1 cellular context compared by ENCODE assay signal in the genomic region with DNA sequence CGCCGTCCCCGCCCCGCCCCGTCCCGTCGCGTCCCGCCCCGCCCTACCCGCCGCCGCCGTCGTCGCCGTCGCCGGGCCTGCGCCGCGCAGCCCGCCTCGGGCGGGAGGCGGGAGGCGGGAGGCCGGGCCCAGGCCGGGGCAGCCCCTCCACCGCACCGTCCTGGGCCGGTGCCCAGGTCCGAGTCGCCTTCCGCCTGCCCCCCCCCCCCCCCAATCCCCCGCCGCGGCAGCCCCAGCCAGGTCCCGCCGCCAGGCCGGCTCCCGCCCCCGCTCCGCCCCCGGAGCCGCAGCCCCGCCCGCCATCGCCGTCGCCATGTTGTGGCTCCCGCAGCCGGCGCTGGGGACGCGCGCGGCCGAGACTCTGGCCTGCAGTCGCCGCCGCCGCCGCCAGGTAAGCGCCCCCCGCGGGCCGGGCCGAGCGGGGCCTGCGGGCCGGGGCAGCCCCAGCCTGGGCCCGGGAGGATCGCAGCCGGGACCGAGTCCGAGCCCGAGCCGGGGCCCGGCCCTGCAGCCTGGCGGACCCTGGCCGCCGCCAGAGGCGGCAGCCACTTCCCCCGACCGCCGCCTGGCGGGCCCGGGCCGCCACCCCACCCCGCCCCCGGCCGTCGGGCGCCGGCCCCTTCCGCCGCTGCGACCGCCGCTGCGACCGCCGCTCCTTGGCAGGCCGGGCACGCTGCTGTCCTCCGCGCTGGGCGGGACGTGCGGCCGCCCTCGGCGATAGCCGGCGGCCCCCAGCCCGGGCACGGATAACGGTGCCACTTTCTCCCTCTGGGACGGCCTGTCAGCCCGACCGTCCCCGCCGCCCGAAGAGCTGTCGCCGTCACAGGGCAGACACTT.
TF ChIP-seq lines count a peak whose summit lies in the region.

A gene with protein sequence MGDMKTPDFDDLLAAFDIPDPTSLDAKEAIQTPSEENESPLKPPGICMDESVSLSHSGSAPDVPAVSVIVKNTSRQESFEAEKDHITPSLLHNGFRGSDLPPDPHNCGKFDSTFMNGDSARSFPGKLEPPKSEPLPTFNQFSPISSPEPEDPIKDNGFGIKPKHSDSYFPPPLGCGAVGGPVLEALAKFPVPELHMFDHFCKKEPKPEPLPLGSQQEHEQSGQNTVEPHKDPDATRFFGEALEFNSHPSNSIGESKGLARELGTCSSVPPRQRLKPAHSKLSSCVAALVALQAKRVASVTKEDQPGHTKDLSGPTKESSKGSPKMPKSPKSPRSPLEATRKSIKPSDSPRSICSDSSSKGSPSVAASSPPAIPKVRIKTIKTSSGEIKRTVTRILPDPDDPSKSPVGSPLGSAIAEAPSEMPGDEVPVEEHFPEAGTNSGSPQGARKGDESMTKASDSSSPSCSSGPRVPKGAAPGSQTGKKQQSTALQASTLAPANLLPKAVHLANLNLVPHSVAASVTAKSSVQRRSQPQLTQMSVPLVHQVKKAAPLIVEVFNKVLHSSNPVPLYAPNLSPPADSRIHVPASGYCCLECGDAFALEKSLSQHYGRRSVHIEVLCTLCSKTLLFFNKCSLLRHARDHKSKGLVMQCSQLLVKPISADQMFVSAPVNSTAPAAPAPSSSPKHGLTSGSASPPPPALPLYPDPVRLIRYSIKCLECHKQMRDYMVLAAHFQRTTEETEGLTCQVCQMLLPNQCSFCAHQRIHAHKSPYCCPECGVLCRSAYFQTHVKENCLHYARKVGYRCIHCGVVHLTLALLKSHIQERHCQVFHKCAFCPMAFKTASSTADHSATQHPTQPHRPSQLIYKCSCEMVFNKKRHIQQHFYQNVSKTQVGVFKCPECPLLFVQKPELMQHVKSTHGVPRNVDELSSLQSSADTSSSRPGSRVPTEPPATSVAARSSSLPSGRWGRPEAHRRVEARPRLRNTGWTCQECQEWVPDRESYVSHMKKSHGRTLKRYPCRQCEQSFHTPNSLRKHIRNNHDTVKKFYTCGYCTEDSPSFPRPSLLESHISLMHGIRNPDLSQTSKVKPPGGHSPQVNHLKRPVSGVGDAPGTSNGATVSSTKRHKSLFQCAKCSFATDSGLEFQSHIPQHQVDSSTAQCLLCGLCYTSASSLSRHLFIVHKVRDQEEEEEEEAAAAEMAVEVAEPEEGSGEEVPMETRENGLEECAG (N-terminal part only) (plus strand): TSS at position 319 of the 837 bp plus-strand sequence. CDS start 34,084 bp downstream, outside the sequence.

TF ChIP-seq in HepG2, 621 proteins besides CTCF, POLR2A, EP300 and RAD21 (continued from another document):
- TF ChIP-seq ZHX2 (IDR thresholded peaks at IDR 0.05; ENCODE audit: low read depth) (0 out of 2 replicates have a peak, but pooled peaks have one; percentile 9), ZHX2 (CRISPR knock-in tag; IDR thresholded peaks at IDR 0.05; ENCODE audit: borderline replicate concordance) (no peak), JUND (CRISPR knock-in tag; IDR thresholded peaks at IDR 0.05) (peak; percentile 43; the same call in 1 of the 2 replicates), ZNF781 (CRISPR knock-in tag; IDR thresholded peaks at IDR 0.05; ENCODE audit: borderline replicate concordance, not compliant biosample characterization) (no peak), SPEN (CRISPR knock-in tag; IDR thresholded peaks at IDR 0.05; ENCODE audit: low read depth) (0 out of 2 replicates have a peak, but pooled peaks have one; percentile 11), MYC (CRISPR knock-in tag; IDR thresholded peaks at IDR 0.05; ENCODE audit: borderline replicate concordance) (0 out of 2 replicates have a peak, but pooled peaks have one; percentile 24), TMF1 (CRISPR knock-in tag; IDR thresholded peaks at IDR 0.05; ENCODE audit: low read depth) (peak; percentile 78; the same call in 1 of the 2 replicates), AGO1 (IDR thresholded peaks at IDR 0.05; ENCODE audit: low read depth, low read length, poor library complexity, severe bottlenecking) (peak; percentile 32), ZNF703 (CRISPR knock-in tag; IDR thresholded peaks at IDR 0.05; ENCODE audit: borderline replicate concordance) (no peak), SKI (IDR thresholded peaks at IDR 0.05; ENCODE audit: partially characterized antibody) (peak; percentile 88), ZFY (CRISPR knock-in tag; IDR thresholded peaks at IDR 0.05) (peak; percentile 47; the same call in 1 of the 2 replicates), SMC3 (IDR thresholded peaks at IDR 0.05; ENCODE audit: low read length) (no peak), YY1 (IDR thresholded peaks at IDR 0.05; ENCODE audit: insufficient read depth, insufficient replicate concordance, low read depth, low read length) (peak; percentile 88), ZKSCAN8 (CRISPR knock-in tag; IDR thresholded peaks at IDR 0.05; ENCODE audit: borderline replicate concordance) (no peak), PRMT3 (CRISPR knock-in tag; IDR thresholded peaks at IDR 0.05; ENCODE audit: borderline replicate concordance, low read depth) (0 out of 2 replicates have a peak, but pooled peaks have one; percentile 30), BCL3 (CRISPR knock-in tag; IDR thresholded peaks at IDR 0.05) (0 out of 2 replicates have a peak, but pooled peaks have one; percentile 38), HES4 (CRISPR knock-in tag; IDR thresholded peaks at IDR 0.05; ENCODE audit: borderline replicate concordance) (peak; percentile 7; the same call in 1 of the 2 replicates), AGO2 (optimal IDR thresholded peaks at IDR 0.05; ENCODE audit: low read depth, low read length) (peak; percentile 46), MAX (IDR thresholded peaks at IDR 0.05) (peak; percentile 18; the same call in 1 of the 2 replicates)
- TF ChIP-seq, protein P1, sequence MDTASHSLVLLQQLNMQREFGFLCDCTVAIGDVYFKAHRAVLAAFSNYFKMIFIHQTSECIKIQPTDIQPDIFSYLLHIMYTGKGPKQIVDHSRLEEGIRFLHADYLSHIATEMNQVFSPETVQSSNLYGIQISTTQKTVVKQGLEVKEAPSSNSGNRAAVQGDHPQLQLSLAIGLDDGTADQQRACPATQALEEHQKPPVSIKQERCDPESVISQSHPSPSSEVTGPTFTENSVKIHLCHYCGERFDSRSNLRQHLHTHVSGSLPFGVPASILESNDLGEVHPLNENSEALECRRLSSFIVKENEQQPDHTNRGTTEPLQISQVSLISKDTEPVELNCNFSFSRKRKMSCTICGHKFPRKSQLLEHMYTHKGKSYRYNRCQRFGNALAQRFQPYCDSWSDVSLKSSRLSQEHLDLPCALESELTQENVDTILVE (CRISPR knock-in tag; IDR thresholded peaks at IDR 0.05), result peak; percentile 11; the same call in 1 of the 2 replicates
- TF ChIP-seq, protein P2, sequence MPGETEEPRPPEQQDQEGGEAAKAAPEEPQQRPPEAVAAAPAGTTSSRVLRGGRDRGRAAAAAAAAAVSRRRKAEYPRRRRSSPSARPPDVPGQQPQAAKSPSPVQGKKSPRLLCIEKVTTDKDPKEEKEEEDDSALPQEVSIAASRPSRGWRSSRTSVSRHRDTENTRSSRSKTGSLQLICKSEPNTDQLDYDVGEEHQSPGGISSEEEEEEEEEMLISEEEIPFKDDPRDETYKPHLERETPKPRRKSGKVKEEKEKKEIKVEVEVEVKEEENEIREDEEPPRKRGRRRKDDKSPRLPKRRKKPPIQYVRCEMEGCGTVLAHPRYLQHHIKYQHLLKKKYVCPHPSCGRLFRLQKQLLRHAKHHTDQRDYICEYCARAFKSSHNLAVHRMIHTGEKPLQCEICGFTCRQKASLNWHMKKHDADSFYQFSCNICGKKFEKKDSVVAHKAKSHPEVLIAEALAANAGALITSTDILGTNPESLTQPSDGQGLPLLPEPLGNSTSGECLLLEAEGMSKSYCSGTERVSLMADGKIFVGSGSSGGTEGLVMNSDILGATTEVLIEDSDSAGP (CRISPR knock-in tag; IDR thresholded peaks at IDR 0.05; ENCODE audit: borderline replicate concordance), result 0 out of 2 replicates have a peak, but pooled peaks have one; percentile 38
